8 cellular contexts compared by ENCODE assay signal in genomic region chr10:986137-986825, GRCh38. TPM values are rescaled to one million over a fixed set of nuclear protein-coding genes. Genes with fewer than 3 reads are reported as not detected.
DNase-seq lines count a peak whose midpoint lies in the region; ATAC-seq lines count a peak whose summit lies in the region.
"Had no signal": no experiment of that assay in that cellular context is flagged by ENCODE, and none has a peak within 500 bp of the region (broad histone marks: within the 10 kb centered on the region; RNA-seq: fewer than 3 reads in every experiment).

No MANE protein-coding gene starts in this region.

- H3K27me3 ChIP-seq in trophoblast cell (ENCODE audit: insufficient read depth, low read length) = no peaks in the 10 kb centered on the region

- no peak overlapping the region for H3K14ac ChIP-seq in trophoblast cell (ENCODE audit: low read length)

- H3K4me2 ChIP-seq in trophoblast cell (ENCODE audit: low read length) = no peak overlapping the region

- H3K79me2 ChIP-seq in trophoblast cell (ENCODE audit: control insufficient read depth, insufficient read depth, low read length, poor library complexity) = peaks cover 20% of the 10 kb centered on the region

- peak overlapping the region; percentile 94 for H3K27ac Mint-ChIP-seq in central memory CD8-positive, alpha-beta T cell (ENCODE audit: low read depth)

- H3K18ac ChIP-seq in trophoblast cell (ENCODE audit: low read length) = no peak overlapping the region

- no peak overlapping the region for H4K12ac ChIP-seq in trophoblast cell (ENCODE audit: low read depth, low read length)

- no peak for ATAC-seq in central memory CD8-positive, alpha-beta T cell (replicated peaks; ENCODE audit: extremely low read depth, poor library complexity, severe bottlenecking)
- no peak for ATAC-seq in GM18907 (IDR thresholded peaks at IDR 0.05; ENCODE audit: unreplicated experiment)

- DNase-seq in HCEC 1CT (peak; percentile 43), NCI-H226 (peak; percentile 78), trophoblast cell (peak; percentile 30 to 52), NCI-H69 (lab: John Stamatoyannopoulos, UW) (no peak), foreskin melanocyte (no peak)
- DNase-seq in central memory CD8-positive, alpha-beta T cell (ENCODE audit: low spot score in 2 of 2) = no peak
- DNase-seq: Karpas-422 had no signal

- peaks cover 9 to 16% of the 10 kb centered on the region in 2 experiments for H3K4me1 ChIP-seq in trophoblast cell (ENCODE audit: control insufficient read depth in 1 of 2, insufficient read depth in 2 of 2, low read length in 2 of 2)

- no peak overlapping the region for H2BK5ac ChIP-seq in trophoblast cell (ENCODE audit: low read depth, low read length, poor library complexity)

- H3K9ac ChIP-seq in trophoblast cell (ENCODE audit: low read length) = no peak overlapping the region

- H3K79me1 ChIP-seq in trophoblast cell (ENCODE audit: low read length) = peaks cover 10% of the 10 kb centered on the region

- no peaks in the 10 kb centered on the region for H3K9me3 ChIP-seq in trophoblast cell (ENCODE audit: insufficient read depth, low read depth, low read length)

- H3K36me3 ChIP-seq in trophoblast cell (ENCODE audit: control insufficient read depth in 1 of 2, insufficient read depth in 2 of 2, low read length in 2 of 2) = peaks cover 4 to 5% of the 10 kb centered on the region in 2 experiments

- no peaks in the 10 kb centered on the region for H3K9me3 Mint-ChIP-seq in central memory CD8-positive, alpha-beta T cell

- no peak overlapping the region for H3K4me3 ChIP-seq in trophoblast cell (ENCODE audit: low read depth, low read length)

- no peak overlapping the region for H4K8ac ChIP-seq in trophoblast cell (ENCODE audit: low read depth, low read length)

- no peak overlapping the region for H2BK120ac ChIP-seq in trophoblast cell (ENCODE audit: insufficient read depth, low read length, poor library complexity)

- no peak overlapping the region for H3K23ac ChIP-seq in trophoblast cell (ENCODE audit: low read length)

- H2AFZ ChIP-seq in trophoblast cell (ENCODE audit: insufficient read depth, low read length, poor library complexity) = no peak overlapping the region

- no peak overlapping the region for H3K27ac ChIP-seq in trophoblast cell (ENCODE audit: low read depth, low read length)

- no peak overlapping the region for H3K4ac ChIP-seq in trophoblast cell (ENCODE audit: low read depth, low read length)

- no peaks in the 10 kb centered on the region for H3K27me3 Mint-ChIP-seq in central memory CD8-positive, alpha-beta T cell

- H3K4me3 Mint-ChIP-seq in central memory CD8-positive, alpha-beta T cell = peak overlapping the region; percentile 27

- H4K91ac ChIP-seq in trophoblast cell (ENCODE audit: low read depth, low read length) = peak overlapping the region; percentile 42

- H3K4me1 Mint-ChIP-seq in central memory CD8-positive, alpha-beta T cell = peaks cover 29% of the 10 kb centered on the region

- no peak overlapping the region for H2BK12ac ChIP-seq in trophoblast cell (ENCODE audit: low read length)

- WGBS in trophoblast cell (ENCODE audit: extremely low coverage, insufficient coverage, insufficient read length) = no CpG with 5 or more reads among the region's 7 CpGs

- H3K36me3 Mint-ChIP-seq in central memory CD8-positive, alpha-beta T cell (ENCODE audit: insufficient read depth) = peaks cover 16% of the 10 kb centered on the region

- no peak overlapping the region for H2AK5ac ChIP-seq in trophoblast cell (ENCODE audit: low read length)

RNA-seq across cellular contexts. Expression of gene GTPBP4, which starts 2.0 kb away (rescaled TPM):
- polyA plus RNA-seq in trophoblast cell (2013) = 43.9 and 45.1 TPM in 2 replicates

RNA-seq across cellular contexts. Expression of gene IDI2, which starts 39.4 kb away (rescaled TPM):
- polyA plus RNA-seq in trophoblast cell (2013) = not detected in 2 replicates

RNA-seq across cellular contexts. Expression of gene LARP4B, which starts 54.8 kb away (rescaled TPM):
- polyA plus RNA-seq in trophoblast cell (2013) = 36.4 and 38.8 TPM in 2 replicates

Comparison
In these comparisons a context has a peak if more than half of its experiments do, and no peak if none do; other contexts are left out.
1. DNase-seq: peak in HCEC 1CT (single experiment), NCI-H226 (single experiment) and trophoblast cell (2 of 2); none in central memory CD8-positive, alpha-beta T cell (0 of 2), NCI-H69 (single experiment) and foreskin melanocyte (single experiment).